ENCODE assay signal across 7 cellular contexts in genomic region chr4:30716671-30717207, GRCh38. TPM values are rescaled to one million over a fixed set of nuclear protein-coding genes. Genes with fewer than 3 reads are reported as not detected.
DNase-seq lines count a peak whose midpoint lies in the region; ATAC-seq and TF ChIP-seq lines count a peak whose summit lies in the region.

No MANE protein-coding gene starts in this region.

- no peak for ATAC-seq in stimulated activated effector memory CD8-positive, alpha-beta T cell treated with anti-CD3 and anti-CD28 coated beads, Interleukin-12 subunit alpha, Interleukin-12 subunit beta, amount 100 ng/mL, for 72 hours
- no peak for ATAC-seq in HG03025 (IDR thresholded peaks at IDR 0.05; ENCODE audit: low FRiP score, unreplicated experiment)
- no peak for ATAC-seq in GM21529 (IDR thresholded peaks at IDR 0.05; ENCODE audit: unreplicated experiment)

- no peaks in the 10 kb centered on the region for H3K9me3 ChIP-seq in hepatocyte (ENCODE audit: low read depth)

- peaks cover 47% of the 10 kb centered on the region for H3K27me3 Mint-ChIP-seq in activated CD4-positive, alpha-beta memory T cell treated with anti-CD3 and anti-CD28 coated beads, Interleukin-2, amount 10 ng/mL, durations not matched to agents 7 days and 5 days

- H3K27ac ChIP-seq in hepatocyte: peak overlapping the region; percentile 75

- POLR2A ChIA-PET in activated CD4-positive, alpha-beta memory T cell treated with anti-CD3 and anti-CD28 coated beads, Interleukin-2, amount 10 ng/mL, durations not matched to agents 7 days and 5 days (lab: Charles Lee): no interaction called here

- H3K4me1 Mint-ChIP-seq in activated CD4-positive, alpha-beta memory T cell treated with anti-CD3 and anti-CD28 coated beads, Interleukin-2, amount 10 ng/mL, durations not matched to agents 7 days and 5 days: peaks cover 29% of the 10 kb centered on the region
- peaks cover 6% of the 10 kb centered on the region for H3K4me1 Mint-ChIP-seq in stimulated activated effector memory CD8-positive, alpha-beta T cell treated with anti-CD3 and anti-CD28 coated beads, Interleukin-12 subunit alpha, Interleukin-12 subunit beta, amount 100 ng/mL, for 72 hours

- peaks cover 2% of the 10 kb centered on the region for H3K9me3 Mint-ChIP-seq in activated CD4-positive, alpha-beta memory T cell treated with anti-CD3 and anti-CD28 coated beads, Interleukin-2, amount 10 ng/mL, durations not matched to agents 7 days and 5 days
- peaks cover 6% of the 10 kb centered on the region for H3K9me3 Mint-ChIP-seq in stimulated activated effector memory CD8-positive, alpha-beta T cell treated with anti-CD3 and anti-CD28 coated beads, Interleukin-12 subunit alpha, Interleukin-12 subunit beta, amount 100 ng/mL, for 72 hours

- H3K27ac Mint-ChIP-seq in activated CD4-positive, alpha-beta memory T cell treated with anti-CD3 and anti-CD28 coated beads, Interleukin-2, amount 10 ng/mL, durations not matched to agents 7 days and 5 days: no peak overlapping the region
- H3K27ac Mint-ChIP-seq in stimulated activated effector memory CD8-positive, alpha-beta T cell treated with anti-CD3 and anti-CD28 coated beads, Interleukin-12 subunit alpha, Interleukin-12 subunit beta, amount 100 ng/mL, for 72 hours: no peak overlapping the region

- H3K9me2 ChIP-seq in hepatocyte (replicated peaks; ENCODE audit: insufficient read depth): no peaks in the 10 kb centered on the region

- H3K4me2 ChIP-seq in hepatocyte: peak overlapping the region; percentile 95

- peaks cover 12% of the 10 kb centered on the region for H3K36me3 Mint-ChIP-seq in activated CD4-positive, alpha-beta memory T cell treated with anti-CD3 and anti-CD28 coated beads, Interleukin-2, amount 10 ng/mL, durations not matched to agents 7 days and 5 days (ENCODE audit: low read depth)
- peaks cover 10% of the 10 kb centered on the region for H3K36me3 Mint-ChIP-seq in stimulated activated effector memory CD8-positive, alpha-beta T cell treated with anti-CD3 and anti-CD28 coated beads, Interleukin-12 subunit alpha, Interleukin-12 subunit beta, amount 100 ng/mL, for 72 hours

- under 1% methylated on average over 10 of the region's 15 CpGs for WGBS in hepatocyte (ENCODE audit: low lambda C conversion rate, missing lambda C conversion rate)

- peak overlapping the region; percentile 56 for H3K4me3 Mint-ChIP-seq in activated CD4-positive, alpha-beta memory T cell treated with anti-CD3 and anti-CD28 coated beads, Interleukin-2, amount 10 ng/mL, durations not matched to agents 7 days and 5 days
- H3K4me3 Mint-ChIP-seq in stimulated activated effector memory CD8-positive, alpha-beta T cell treated with anti-CD3 and anti-CD28 coated beads, Interleukin-12 subunit alpha, Interleukin-12 subunit beta, amount 100 ng/mL, for 72 hours: peak overlapping the region; percentile 59

- DNase-seq in HuH-7.5 (ENCODE audit: low spot score) (peak; percentile 50), hepatocyte (ENCODE audit: low spot score) (peak; percentile 45)
- DNase-seq in activated CD4-positive, alpha-beta memory T cell treated with anti-CD3 and anti-CD28 coated beads, Interleukin-2, amount 10 ng/mL, durations not matched to agents 7 days and 5 days: no peak
- DNase-seq in stimulated activated effector memory CD8-positive, alpha-beta T cell treated with anti-CD3 and anti-CD28 coated beads, Interleukin-12 subunit alpha, Interleukin-12 subunit beta, amount 100 ng/mL, for 72 hours (ENCODE audit: low spot score in 2 of 2): no peak

- TF ChIP-seq CTCF in hepatocyte (IDR thresholded peaks at IDR 0.05; ENCODE audit: poor library complexity): no peak

- H3K27me3 ChIP-seq in hepatocyte: no peaks in the 10 kb centered on the region

- H3K79me2 ChIP-seq in hepatocyte: peaks cover 13% of the 10 kb centered on the region

- H2AFZ ChIP-seq in hepatocyte: peak overlapping the region; percentile 88

- CTCF ChIA-PET in activated CD4-positive, alpha-beta memory T cell treated with anti-CD3 and anti-CD28 coated beads, Interleukin-2, amount 10 ng/mL, durations not matched to agents 7 days and 5 days (lab: Charles Lee): no interaction called here

- no peaks in the 10 kb centered on the region for H3K36me3 ChIP-seq in hepatocyte (replicated peaks; ENCODE audit: insufficient read depth, low read depth)

- peak overlapping the region; percentile 60 for H3K4me3 ChIP-seq in GM08714 (ENCODE audit: low read length)
- peak overlapping the region; percentile 81 for H3K4me3 ChIP-seq in hepatocyte

- no peaks in the 10 kb centered on the region for H3K4me1 ChIP-seq in hepatocyte (ENCODE audit: insufficient read depth)

- H4K20me1 ChIP-seq in hepatocyte (ENCODE audit: insufficient read depth, poor library complexity, severe bottlenecking): no peaks in the 10 kb centered on the region

RNA-seq across cellular contexts. Expression of gene PCDH7, which starts 3.4 kb away (rescaled TPM):
- not detected for total RNA-seq in activated CD4-positive, alpha-beta memory T cell treated with anti-CD3 and anti-CD28 coated beads, Interleukin-2, amount 10 ng/mL, durations not matched to agents 7 days and 5 days
- total RNA-seq in hepatocyte: 48.7 and 59.9 TPM in 2 replicates
- polyA plus RNA-seq in hepatocyte: 34.0 and 37.2 TPM in 2 replicates

Comparison
In these comparisons a context has a peak if more than half of its experiments do, and no peak if none do; other contexts are left out.
1. DNase-seq: peak in HuH-7.5 (single experiment) and hepatocyte (single experiment); none in activated CD4-positive, alpha-beta memory T cell treated with anti-CD3 and anti-CD28 coated beads, Interleukin-2, amount 10 ng/mL, durations not matched to agents 7 days and 5 days (single experiment) and stimulated activated effector memory CD8-positive, alpha-beta T cell treated with anti-CD3 and anti-CD28 coated beads, Interleukin-12 subunit alpha, Interleukin-12 subunit beta, amount 100 ng/mL, for 72 hours (0 of 2).
2. RNA of gene PCDH7, which starts 3.4 kb away (total RNA-seq): 48.7 to 59.9 TPM in hepatocyte; not detected in activated CD4-positive, alpha-beta memory T cell treated with anti-CD3 and anti-CD28 coated beads, Interleukin-2, amount 10 ng/mL, durations not matched to agents 7 days and 5 days; every median in the first group is over 10 times any median in the second.